16 cellular contexts compared by ENCODE assay signal in genomic region chr10:133141963-133142350, GRCh38. TPM values are rescaled to one million over a fixed set of nuclear protein-coding genes. Genes with fewer than 3 reads are reported as not detected.
"Had no signal": no experiment of that assay in that cellular context is flagged by ENCODE, and none has a peak within 500 bp of the region (broad histone marks: within the 10 kb centered on the region; RNA-seq: fewer than 3 reads in every experiment).

No MANE protein-coding gene starts in this region.

- H3K27me3 ChIP-seq: foreskin keratinocyte, vagina had no signal

- H3K9me3 ChIP-seq: vagina had no signal

- DNase-seq: activated CD4-positive, alpha-beta T cell treated with anti-CD3 and anti-CD28 coated beads for 1 hour; activated CD4-positive, alpha-beta T cell treated with anti-CD3 and anti-CD28 coated beads, Interleukin-2, amount 50 U/mL, for 48 hours; activated gamma-delta T cell treated with Interleukin-2 at 50 U/mL for 16 hours; activated naive CD8-positive, alpha-beta T cell treated with anti-CD3 and anti-CD28 coated beads, Interleukin-2, amount 10 ng/mL, durations not matched to agents 7 days and 5 days; cerebellar nuclear complex; effector CD8-positive, alpha-beta T cell; foreskin keratinocyte; immature natural killer cell; mesenchymal stem cell; natural killer cell; stimulated activated CD4-positive, alpha-beta T cell treated with anti-CD3 and anti-CD28 coated beads, Interleukin-1b, Interleukin-23, amount 100 ng/mL, for 48 hours had no signal

- H3K4me3 ChIP-seq: vagina had no signal

- H3K27ac ChIP-seq: foreskin keratinocyte, vagina had no signal

- H3K36me3 ChIP-seq: vagina had no signal

- H3K4me1 ChIP-seq: foreskin keratinocyte, vagina had no signal

- ATAC-seq: activated CD8-positive, alpha-beta memory T cell treated with anti-CD3 and anti-CD28 coated beads, Interleukin-2, amount 10 ng/mL, durations not matched to agents 7 days and 5 days; foreskin keratinocyte; left colon; natural killer cell; SK-N-SH treated with all-trans-retinoic acid at 6 μM for 48 hours had no signal

RNA-seq across cellular contexts. Expression of gene KNDC1, which starts 18.1 kb away (rescaled TPM):
- polyA plus RNA-seq: immature natural killer cell had no signal

RNA-seq across cellular contexts. Expression of gene ADGRA1, which starts 54.2 kb away (rescaled TPM):
- total RNA-seq: activated CD8-positive, alpha-beta memory T cell treated with anti-CD3 and anti-CD28 coated beads, Interleukin-2, amount 10 ng/mL, durations not matched to agents 7 days and 5 days; activated naive CD8-positive, alpha-beta T cell treated with anti-CD3 and anti-CD28 coated beads, Interleukin-2, amount 10 ng/mL, durations not matched to agents 7 days and 5 days; foreskin keratinocyte; left colon; natural killer cell; T-helper 1 cell treated with Interleukin-12 subunit alpha and Interleukin-12 subunit beta and Interleukin-4 antibody, amounts not matched to agents 30 ng/mL and 1 ng/mL, for 36 hours had no signal
- polyA plus RNA-seq: foreskin keratinocyte, immature natural killer cell had no signal
